In genomic region chr17:38800237-38800760, GRCh38 we compare ENCODE assay signal across 8 cellular contexts. TPM values are rescaled to one million over a fixed set of nuclear protein-coding genes. Genes with fewer than 3 reads are reported as not detected.
DNase-seq lines count a peak whose midpoint lies in the region; ATAC-seq and TF ChIP-seq lines count a peak whose summit lies in the region.

No MANE protein-coding gene starts in this region.

- H3K27ac Mint-ChIP-seq in activated T-cell treated with anti-CD3 and anti-CD28 coated beads, Interleukin-2, amount 50 U/mL, for 72 hours: peak overlapping the region; percentile 85

- H3K4me3 ChIP-seq in liver (ENCODE audit: low read depth in 1 of 3, low read length in 3 of 3): peak overlapping the region; percentile 52 to 82 (median 63)
- H3K4me3 ChIP-seq in transverse colon: peak overlapping the region; percentile 72 to 88 (median 83)

- intact Hi-C loops in transverse colon (cut with DNase I; ENCODE audit: low total_unique reads): no loop called here

- ATAC-seq in activated T-cell treated with anti-CD3 and anti-CD28 coated beads, Interleukin-2, amount 50 U/mL, for 72 hours (replicated peaks in 1 of 2): no peak
- no peak for ATAC-seq in HG02571 (IDR thresholded peaks at IDR 0.05; ENCODE audit: unreplicated experiment)

- no peaks in the 10 kb centered on the region for H3K27me3 Mint-ChIP-seq in activated T-cell treated with anti-CD3 and anti-CD28 coated beads, Interleukin-2, amount 50 U/mL, for 72 hours (ENCODE audit: low read depth)

- peaks cover 38% of the 10 kb centered on the region for H3K4me1 Mint-ChIP-seq in activated T-cell treated with anti-CD3 and anti-CD28 coated beads, Interleukin-2, amount 50 U/mL, for 72 hours (ENCODE audit: low read depth)

- H3K9ac ChIP-seq in liver (ENCODE audit: low read depth in 1 of 2, low read length in 2 of 2): peak overlapping the region in 1 of 2 donors; percentile 9

- no peak for TF ChIP-seq CTCF in liver (IDR thresholded peaks at IDR 0.05; ENCODE audit: low read depth, low read length, missing input control)
- TF ChIP-seq CTCF in transverse colon (IDR thresholded peaks at IDR 0.05): no peak
- TF ChIP-seq CTCF in GM10266 (IDR thresholded peaks at IDR 0.05; ENCODE audit: control insufficient read depth, insufficient read depth, low read depth, missing control alignments): no peak

- in situ Hi-C loops in transverse colon (cut with MboI; ENCODE audit: low pct_ligation_motif_present in 1 of 4, low pct_unique_long_range_greater_than_20kb in 1 of 4, low sequenced_read_pairs in 3 of 4): no loop called here

- no peaks in the 10 kb centered on the region for H3K27me3 ChIP-seq in liver (ENCODE audit: control insufficient read depth in 4 of 4, insufficient read depth in 4 of 4, low read length in 3 of 4)
- no peaks in the 10 kb centered on the region for H3K27me3 ChIP-seq in transverse colon

- peak overlapping the region; percentile 88 to 91 for H3K4me3 Mint-ChIP-seq in activated T-cell treated with anti-CD3 and anti-CD28 coated beads, Interleukin-2, amount 50 U/mL, for 72 hours

- TF ChIP-seq RAD21 in liver (IDR thresholded peaks at IDR 0.05): no peak

- H3K9me3 Mint-ChIP-seq in activated T-cell treated with anti-CD3 and anti-CD28 coated beads, Interleukin-2, amount 50 U/mL, for 72 hours: no peaks in the 10 kb centered on the region

- H3K36me3 Mint-ChIP-seq in activated T-cell treated with anti-CD3 and anti-CD28 coated beads, Interleukin-2, amount 50 U/mL, for 72 hours (ENCODE audit: insufficient read depth in 2 of 2): peaks cover 4 to 31% of the 10 kb centered on the region in 2 donors

- H3K36me3 ChIP-seq in liver (ENCODE audit: control insufficient read depth in 4 of 4, insufficient read depth in 3 of 4, low read depth in 1 of 4, low read length in 3 of 4) (peaks cover 12 to 35% (median 29%) of the 10 kb centered on the region in 4 donors), transverse colon (peaks cover 0 to 37% (median 18%) of the 10 kb centered on the region in 4 donors)

- H3K27ac ChIP-seq in angular gyrus (ENCODE audit: low read depth, low read length) (peak overlapping the region; percentile 97), liver (ENCODE audit: low read depth in 1 of 2, low read length in 2 of 2) (peak overlapping the region; percentile 93 to 99), transverse colon (peak overlapping the region; percentile 94 to 99 (median 97))

- H3K9me3 ChIP-seq in liver (ENCODE audit: control insufficient read depth in 4 of 4, low read length in 3 of 4) (no peaks in the 10 kb centered on the region), transverse colon (no peaks in the 10 kb centered on the region)

- 25% methylated on average over 14 of the region's 14 CpGs for WGBS in liver
- WGBS in transverse colon (ENCODE audit: low coverage in 1 of 2), 2 donors: 18 to 56% methylated on average over 5 to 14 of the region's 14 CpGs

- peaks cover 4 to 37% (median 26%) of the 10 kb centered on the region in 4 donors for H3K4me1 ChIP-seq in liver (ENCODE audit: control insufficient read depth in 4 of 4, insufficient read depth in 4 of 4, low read length in 3 of 4)
- H3K4me1 ChIP-seq in transverse colon: peaks cover 19 to 35% (median 30%) of the 10 kb centered on the region in 4 donors

- TF ChIP-seq POLR2A in transverse colon (IDR thresholded peaks at IDR 0.05): no peak

- TF ChIP-seq EP300 in transverse colon (IDR thresholded peaks at IDR 0.05; ENCODE audit: low read depth): no peak

- no peak for DNase-seq in activated T-cell treated with anti-CD3 and anti-CD28 coated beads, Interleukin-2, amount 50 U/mL, for 72 hours
- no peak for DNase-seq in activated T-cell treated with anti-CD3 and anti-CD28 coated beads, Interleukin-2, amount 50 U/mL, for 48 hours
- DNase-seq in transverse colon: no peak
- no peak for DNase-seq in AG20443 (ENCODE audit: low spot score)
- DNase-seq in GM10266 (ENCODE audit: extremely low spot score): no peak

TF ChIP-seq in liver, 16 proteins besides CTCF, POLR2A, EP300 and RAD21:
- peak; percentile 2 to 4 for TF ChIP-seq HNF4A (conservative IDR thresholded peaks at IDR 0.05)
- TF ChIP-seq RXRA (IDR thresholded peaks at IDR 0.05): no peak

RNA-seq across cellular contexts. Expression of gene PIP4K2B, which starts 0.9 kb away (rescaled TPM):
- total RNA-seq in activated T-cell treated with anti-CD3 and anti-CD28 coated beads, Interleukin-2, amount 50 U/mL, for 72 hours: 10 to 100 TPM; 32.7 to 34.3 TPM
- total RNA-seq in liver (10 to 100 TPM; 18.2 to 21.5 TPM), transverse colon (10 to 100 TPM; 15.3 to 63.5 (median 23.5) TPM)
- 1 to 10 TPM; 2.4 to 9.0 TPM for polyA plus RNA-seq in liver

RNA-seq across cellular contexts. Expression of gene CWC25, which starts 24.8 kb away (rescaled TPM):
- total RNA-seq in activated T-cell treated with anti-CD3 and anti-CD28 coated beads, Interleukin-2, amount 50 U/mL, for 72 hours: 10 to 100 TPM; 29.7 to 33.5 TPM
- total RNA-seq in liver (1 to 10 TPM; 5.7 to 10.0 TPM), transverse colon (10 to 100 TPM; 22.1 to 97.3 (median 37.5) TPM)
- 1 to 10 TPM; 6.2 to 8.6 TPM for polyA plus RNA-seq in liver

RNA-seq across cellular contexts. Expression of gene PSMB3, which starts 47.8 kb away (rescaled TPM):
- total RNA-seq in activated T-cell treated with anti-CD3 and anti-CD28 coated beads, Interleukin-2, amount 50 U/mL, for 72 hours: 100 to 1,000 TPM; 182 to 190 TPM
- total RNA-seq in liver: 100 to 1,000 TPM; 121 to 137 TPM
- polyA plus RNA-seq in liver: 100 to 1,000 TPM; 200 to 279 TPM
- total RNA-seq in transverse colon: 100 to 1,000 TPM; 137 to 169 (median 159) TPM

RNA-seq across cellular contexts. Expression of gene PCGF2, which starts 52.2 kb away (rescaled TPM):
- 1 to 10 TPM; 2.7 to 7.7 TPM for total RNA-seq in activated T-cell treated with anti-CD3 and anti-CD28 coated beads, Interleukin-2, amount 50 U/mL, for 72 hours
- total RNA-seq in liver (1 to 10 TPM; 1.2 to 2.2 TPM), transverse colon (10 to 100 TPM in 3 of 4 donors, 1 to 10 TPM in 1; 9.1 to 41.9 (median 12.2) TPM)
- polyA plus RNA-seq in liver: 1 to 10 TPM; 1.3 to 3.2 TPM

RNA-seq across cellular contexts. Expression of gene RPL23, which starts 53.2 kb away (rescaled TPM):
- 1,000 to 10,000 TPM; 1,230 to 1,505 TPM for total RNA-seq in activated T-cell treated with anti-CD3 and anti-CD28 coated beads, Interleukin-2, amount 50 U/mL, for 72 hours
- total RNA-seq in liver (100 to 1,000 TPM; 284 to 797 TPM), transverse colon (1,000 to 10,000 TPM in 1 of 4 donors, 100 to 1,000 TPM in 3; 386 to 1,109 (median 710) TPM)
- 100 to 1,000 TPM; 552 to 740 TPM for polyA plus RNA-seq in liver
